ENCODE assay signal across 6 cellular contexts in genomic region chr16:30076276-30076791, GRCh38. TPM values are rescaled to one million over a fixed set of nuclear protein-coding genes. Genes with fewer than 3 reads are reported as not detected.
A peak's percentile ranks its signal among the peaks of the same experiment; 100 is the strongest.
DNase-seq lines count a peak whose midpoint lies in the region; ATAC-seq, FAIRE-seq and TF ChIP-seq lines count a peak whose summit lies in the region.

No MANE protein-coding gene starts in this region.

- H3K36me3 ChIP-seq in pancreas = peaks cover 0 to 5% (median 0%) of the 10 kb centered on the region in 3 donors

- H3K36me3 Mint-ChIP-seq in chondrocyte (ENCODE audit: low read depth) = peaks cover 15% of the 10 kb centered on the region

- FAIRE-seq in pancreas (lab: Jason Lieb, UNC) = no peak

- H3K27me3 ChIP-seq in pancreas = no peaks in the 10 kb centered on the region

- H3K27ac ChIP-seq in pancreas = peak overlapping the region; percentile 78 to 93 (median 84)

- peak overlapping the region; percentile 82 for H3K27ac Mint-ChIP-seq in chondrocyte (ENCODE audit: unreplicated experiment)

- peak; percentile 34 for DNase-seq in COLO668 (lab: John Stamatoyannopoulos, UW; ENCODE audit: unreplicated experiment)
- DNase-seq in chondrocyte (ENCODE audit: low spot score) = no peak
- DNase-seq in pancreas = peak in 2 of 6 donors; percentile 57 to 73
- no peak for DNase-seq in SIG-M5 treated with dmso at 0.1 percent for 504 hours (lab: John Stamatoyannopoulos, UW; ENCODE audit: unreplicated experiment)
- DNase-seq in epidermal melanocyte (ENCODE audit: insufficient read length, low spot score) = no peak

- intact Hi-C loops in pancreas (cut with DNase I) = no loop called here

- H3K4me1 ChIP-seq in pancreas = peaks cover 9 to 22% (median 11%) of the 10 kb centered on the region in 3 donors

- H3K9me3 ChIP-seq in pancreas = no peaks in the 10 kb centered on the region

- ATAC-seq in HG03135 (IDR thresholded peaks at IDR 0.05; ENCODE audit: unreplicated experiment) = peak; percentile 28
- peak; percentile 25 to 33 (median 30) for ATAC-seq in pancreas

- peaks cover 39% of the 10 kb centered on the region for H3K4me1 Mint-ChIP-seq in chondrocyte (ENCODE audit: low read depth)

- 1% methylated on average over 33 of the region's 33 CpGs for WGBS in pancreas, 2 donors

- peak overlapping the region; percentile 83 for H3K4me3 Mint-ChIP-seq in chondrocyte (ENCODE audit: unreplicated experiment)

- H3K4me3 ChIP-seq in pancreas = peak overlapping the region; percentile 70 to 99 (median 96)

- H3K27me3 Mint-ChIP-seq in chondrocyte (ENCODE audit: low read depth) = no peaks in the 10 kb centered on the region

- no peaks in the 10 kb centered on the region for H3K9me3 Mint-ChIP-seq in chondrocyte (ENCODE audit: low read depth)

- no peak for TF ChIP-seq CTCF in chondrocyte (IDR thresholded peaks at IDR 0.05)
- no peak for TF ChIP-seq CTCF in pancreas (IDR thresholded peaks at IDR 0.05)

RNA-seq across cellular contexts. Expression of gene PPP4C, which starts 0.5 kb away (rescaled TPM):
- total RNA-seq in chondrocyte = 81.0 to 90.3 TPM (median 84.7 TPM) in 3 replicates
- total RNA-seq in pancreas = 10 to 100 TPM; 21.7 to 43.2 (median 27.1) TPM
- polyA plus RNA-seq in pancreas = 10 to 100 TPM; 47.2 to 53.7 TPM

RNA-seq across cellular contexts. Expression of gene ALDOA, which starts 10.8 kb away (rescaled TPM):
- total RNA-seq in chondrocyte (865 to 1,101 TPM (median 1,094 TPM) in 3 replicates), pancreas (100 to 1,000 TPM; 234 to 425 (median 329) TPM)
- polyA plus RNA-seq in pancreas = 100 to 1,000 TPM; 304 to 349 TPM

RNA-seq across cellular contexts. Expression of gene TBX6, which starts 15.4 kb away (rescaled TPM):
- total RNA-seq in chondrocyte (0.34 to 0.59 TPM (median 0.55 TPM) in 3 replicates), pancreas (1 to 10 TPM; 1.3 to 3.0 (median 1.7) TPM)
- 1 to 10 TPM; 2.3 to 3.6 TPM for polyA plus RNA-seq in pancreas

RNA-seq across cellular contexts. Expression of gene YPEL3, which starts 19.7 kb away (rescaled TPM):
- total RNA-seq in chondrocyte (23.3 to 31.9 TPM (median 28.1 TPM) in 3 replicates), pancreas (10 to 100 TPM; 18.6 to 57.1 (median 35.5) TPM)
- polyA plus RNA-seq in pancreas = 100 to 1,000 TPM; 127 to 134 TPM

RNA-seq across cellular contexts. Expression of gene GDPD3, which starts 37.0 kb away (rescaled TPM):
- 1.9 to 3.2 TPM (median 2.2 TPM) in 3 replicates for total RNA-seq in chondrocyte
- total RNA-seq in pancreas = 1 to 10 TPM in 4 of 6 donors, under 1 TPM in 2; 0.41 to 3.5 (median 1.3) TPM
- polyA plus RNA-seq in pancreas = 1 to 10 TPM; 3.6 to 7.4 TPM
